8 cellular contexts compared by ENCODE assay signal in the genomic region with DNA sequence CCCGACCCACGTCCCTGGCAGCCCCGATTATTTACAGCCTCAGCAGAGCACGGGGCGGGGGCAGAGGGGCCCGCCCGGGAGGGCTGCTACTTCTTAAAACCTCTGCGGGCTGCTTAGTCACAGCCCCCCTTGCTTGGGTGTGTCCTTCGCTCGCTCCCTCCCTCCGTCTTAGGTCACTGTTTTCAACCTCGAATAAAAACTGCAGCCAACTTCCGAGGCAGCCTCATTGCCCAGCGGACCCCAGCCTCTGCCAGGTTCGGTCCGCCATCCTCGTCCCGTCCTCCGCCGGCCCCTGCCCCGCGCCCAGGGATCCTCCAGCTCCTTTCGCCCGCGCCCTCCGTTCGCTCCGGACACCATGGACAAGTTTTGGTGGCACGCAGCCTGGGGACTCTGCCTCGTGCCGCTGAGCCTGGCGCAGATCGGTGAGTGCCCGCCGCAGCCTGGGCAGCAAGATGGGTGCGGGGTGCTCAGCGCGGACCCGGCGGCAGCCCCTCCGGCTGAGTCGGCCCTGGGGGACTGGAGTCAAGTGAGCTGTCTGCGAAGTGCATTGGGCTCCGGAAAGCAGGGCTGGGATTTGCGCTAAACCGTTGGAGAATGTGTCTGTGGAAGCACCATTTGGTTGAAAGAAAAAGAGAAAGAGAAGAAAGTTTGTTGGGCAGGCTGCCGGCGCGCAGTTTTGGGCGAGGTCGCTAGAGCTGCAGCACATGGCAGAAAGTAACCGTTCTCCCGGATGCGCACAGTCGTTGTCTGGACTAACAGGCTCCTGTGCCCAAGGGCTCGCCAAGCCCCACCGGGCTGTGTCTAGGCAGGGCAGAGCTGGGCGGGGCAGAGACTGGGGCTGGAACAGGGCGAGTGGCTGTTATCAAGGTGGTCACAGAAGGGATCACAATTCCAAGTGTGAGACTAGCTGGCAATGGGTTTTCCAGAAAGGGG. TPM values are rescaled to one million over a fixed set of nuclear protein-coding genes. Genes with fewer than 3 reads are reported as not detected.
DNase-seq lines count a peak whose midpoint lies in the region; ATAC-seq lines count a peak whose summit lies in the region.

A gene (plus strand): TSS at position 223 of the 933 bp plus-strand sequence. CDS start 133 bp downstream, at position 356.

- intact Hi-C loops in Right ventricle myocardium inferior (cut with DNase I) = no loop called here
- intact Hi-C loops in posterior cingulate gyrus (cut with DNase I) = no loop called here

- no peaks in the 10 kb centered on the region for H3K36me3 ChIP-seq in urinary bladder (ENCODE audit: insufficient read depth)

- DNase-seq in NCI-H510A (lab: John Stamatoyannopoulos, UW) (peak; percentile 9), NCI-H510A treated with DMSO at 0.1 percent for 48 hours (lab: John Stamatoyannopoulos, UW) (no peak), SKM-1 treated with dmso at 0.1 percent for 144 hours (lab: John Stamatoyannopoulos, UW; ENCODE audit: unreplicated experiment) (peak; percentile 61), Right ventricle myocardium inferior (ENCODE audit: missing footprints) (peak; percentile 86), posterior cingulate gyrus (peak in 6 of 10 donors; percentile 17 to 84 (median 51))
- peak; percentile 83 for DNase-seq in activated naive CD4-positive, alpha-beta T cell treated with anti-CD3 and anti-CD28 coated beads, Interleukin-2, amount 50 U/mL, for 16 hours

- under 1% methylated on average over 59 of the region's 59 CpGs for WGBS in urinary bladder

- H3K4me3 ChIP-seq in urinary bladder (ENCODE audit: low read depth, low read length) = peak within 1 kb of the TSS; percentile 69

- ATAC-seq in HG03135 (IDR thresholded peaks at IDR 0.05; ENCODE audit: unreplicated experiment) (peak; percentile 42), Right ventricle myocardium inferior (peak; percentile 76)

- H3K27ac ChIP-seq in urinary bladder (ENCODE audit: low read depth) = peak within 1 kb of the TSS; percentile 87

- no peaks in the 10 kb centered on the region for H3K4me1 ChIP-seq in urinary bladder (ENCODE audit: insufficient read depth)

RNA-seq across cellular contexts. Expression of the gene that starts here (rescaled TPM):
- total RNA-seq in Right ventricle myocardium inferior (19.9 TPM), urinary bladder (225 TPM)
- polyA plus RNA-seq in urinary bladder = 152 TPM

Comparison
In these comparisons a context has a peak if more than half of its experiments do, and no peak if none do; other contexts are left out.
1. RNA of the gene that starts here (total RNA-seq): 225 TPM in urinary bladder (single experiment); 19.9 TPM in Right ventricle myocardium inferior (single experiment); every median in the first group is over 10 times any median in the second.